8 cellular contexts compared by ENCODE assay signal in genomic region chr6:106630366-106630765, GRCh38. TPM values are rescaled to one million over a fixed set of nuclear protein-coding genes. Genes with fewer than 3 reads are reported as not detected.
A peak's percentile ranks its signal among the peaks of the same experiment; 100 is the strongest.
DNase-seq lines count a peak whose midpoint lies in the region; ATAC-seq, FAIRE-seq and TF ChIP-seq lines count a peak whose summit lies in the region.

No MANE protein-coding gene starts in this region.

- intact Hi-C loops in CD4-positive, alpha-beta T cell (cut with DNase I, micrococcal nuclease) = no loop called here

- H3K27ac Mint-ChIP-seq in CD4-positive, alpha-beta T cell = peak overlapping the region; percentile 96
- peak overlapping the region; percentile 98 to 99 (median 99) for H3K27ac Mint-ChIP-seq in IgD-negative memory B cell
- peak overlapping the region; percentile 68 to 99 (median 98) for H3K27ac Mint-ChIP-seq in naive thymus-derived CD8-positive, alpha-beta T cell

- H3K36me3 Mint-ChIP-seq in CD4-positive, alpha-beta T cell (ENCODE audit: low read depth) = peaks cover 26% of the 10 kb centered on the region
- H3K36me3 Mint-ChIP-seq in IgD-negative memory B cell = no peaks in the 10 kb centered on the region
- H3K36me3 Mint-ChIP-seq in naive thymus-derived CD8-positive, alpha-beta T cell = peaks cover 0 to 14% (median 0%) of the 10 kb centered on the region in 3 donors

- no peak for DNase-seq in CD4-positive, alpha-beta T cell
- peak; percentile 5 for DNase-seq in bronchial epithelial cell (ENCODE audit: low read depth)
- DNase-seq in naive thymus-derived CD8-positive, alpha-beta T cell = no peak
- no peak for DNase-seq in cortex of kidney (lab: John Stamatoyannopoulos, UW)
- no peak for DNase-seq in NCI-H526 treated with DMSO at 0.1 percent for 48 hours (lab: John Stamatoyannopoulos, UW)

- FAIRE-seq in bronchial epithelial cell (lab: Jason Lieb, UNC) = no peak

- peaks cover 49% of the 10 kb centered on the region for H3K4me1 Mint-ChIP-seq in CD4-positive, alpha-beta T cell (ENCODE audit: low read depth)
- H3K4me1 Mint-ChIP-seq in IgD-negative memory B cell = peaks cover 30 to 54% (median 41%) of the 10 kb centered on the region in 3 donors
- H3K4me1 Mint-ChIP-seq in naive thymus-derived CD8-positive, alpha-beta T cell = peaks cover 21 to 70% (median 49%) of the 10 kb centered on the region in 4 donors

- H3K27ac ChIP-seq in CD4-positive, alpha-beta T cell (ENCODE audit: low read depth, low read length) = no peak overlapping the region

- peak overlapping the region; percentile 97 for H3K4me3 Mint-ChIP-seq in CD4-positive, alpha-beta T cell
- H3K4me3 Mint-ChIP-seq in IgD-negative memory B cell = peak overlapping the region; percentile 94 to 99 (median 97)
- peak overlapping the region; percentile 94 to 99 (median 98) for H3K4me3 Mint-ChIP-seq in naive thymus-derived CD8-positive, alpha-beta T cell

- peak overlapping the region; percentile 73 for H3K4me3 ChIP-seq in bronchial epithelial cell (ENCODE audit: low read depth, low read length)

- CTCF ChIA-PET in CD4-positive, alpha-beta T cell (lab: Charles Lee) = interaction anchor here (1.0 to 1.1 kb wide), 2 partner anchors 22 to 119 kb away, joined by 3 to 4 read pairs; no protein-coding TSS in a partner anchor

- no peaks in the 10 kb centered on the region for H3K9me3 ChIP-seq in CD4-positive, alpha-beta T cell (ENCODE audit: control insufficient read depth, low read length)

- H3K27me3 ChIP-seq in CD4-positive, alpha-beta T cell (ENCODE audit: control insufficient read depth, insufficient read depth, low read length) = no peaks in the 10 kb centered on the region
- no peaks in the 10 kb centered on the region for H3K27me3 ChIP-seq in bronchial epithelial cell (ENCODE audit: control insufficient read depth, insufficient read depth, low read length)

- ATAC-seq in CD4-positive, alpha-beta T cell (ENCODE audit: poor library complexity) = no peak
- ATAC-seq in naive thymus-derived CD8-positive, alpha-beta T cell = no peak
- ATAC-seq in HG03469 (IDR thresholded peaks at IDR 0.05; ENCODE audit: unreplicated experiment) (no peak), esophagus mucosa (no peak)

- H3K9me3 Mint-ChIP-seq in CD4-positive, alpha-beta T cell = no peaks in the 10 kb centered on the region
- peaks cover 0 to 4% (median under 1%) of the 10 kb centered on the region in 3 donors for H3K9me3 Mint-ChIP-seq in IgD-negative memory B cell
- H3K9me3 Mint-ChIP-seq in naive thymus-derived CD8-positive, alpha-beta T cell = no peaks in the 10 kb centered on the region

- no peaks in the 10 kb centered on the region for H3K27me3 Mint-ChIP-seq in CD4-positive, alpha-beta T cell
- no peaks in the 10 kb centered on the region for H3K27me3 Mint-ChIP-seq in IgD-negative memory B cell
- H3K27me3 Mint-ChIP-seq in naive thymus-derived CD8-positive, alpha-beta T cell = peaks cover 0 to 2% (median 0%) of the 10 kb centered on the region in 5 donors

- no peak for TF ChIP-seq CTCF in CD4-positive, alpha-beta T cell (IDR thresholded peaks at IDR 0.05)
- TF ChIP-seq CTCF in bronchial epithelial cell (IDR thresholded peaks at IDR 0.05; ENCODE audit: insufficient read depth, low read length, severe bottlenecking) = no peak

- POLR2A ChIA-PET in CD4-positive, alpha-beta T cell (lab: Charles Lee) = interaction anchor here (0.7 kb wide), 1 partner anchor 22 kb away, joined by 3 read pairs; no protein-coding TSS in a partner anchor
- POLR2A ChIA-PET in naive thymus-derived CD8-positive, alpha-beta T cell (lab: Charles Lee) = no interaction called here

- no peaks in the 10 kb centered on the region for H3K36me3 ChIP-seq in bronchial epithelial cell (ENCODE audit: control insufficient read depth, insufficient read depth, low read length)

RNA-seq across cellular contexts. Expression of gene QRSL1, which starts 1.0 kb away (rescaled TPM):
- total RNA-seq in CD4-positive, alpha-beta T cell = 1 to 10 TPM; 7.3 to 9.3 TPM
- polyA plus RNA-seq in IgD-negative memory B cell = 78.5 TPM
- total RNA-seq in bronchial epithelial cell (13.4 and 22.6 TPM in 2 replicates), esophagus mucosa (12.6 TPM)
- total RNA-seq in naive thymus-derived CD8-positive, alpha-beta T cell = 10 to 100 TPM; 17.2 to 19.8 TPM
- 10 to 100 TPM; 11.4 to 11.6 (median 11.6) TPM for polyA plus RNA-seq in naive thymus-derived CD8-positive, alpha-beta T cell

RNA-seq across cellular contexts. Expression of gene RTN4IP1, which starts 1.1 kb away (rescaled TPM):
- 1 to 10 TPM; 2.4 to 2.5 TPM for total RNA-seq in CD4-positive, alpha-beta T cell
- polyA plus RNA-seq in IgD-negative memory B cell = 14.2 TPM
- total RNA-seq in bronchial epithelial cell (6.8 and 7.6 TPM in 2 replicates), esophagus mucosa (3.5 TPM)
- total RNA-seq in naive thymus-derived CD8-positive, alpha-beta T cell = 1 to 10 TPM; 8.8 to 9.8 TPM
- polyA plus RNA-seq in naive thymus-derived CD8-positive, alpha-beta T cell = 1 to 10 TPM; 4.4 to 7.8 (median 6.0) TPM
